ENCODE assay signal across 8 cellular contexts in genomic region chr14:60151715-60152114, GRCh38. TPM values are rescaled to one million over a fixed set of nuclear protein-coding genes. Genes with fewer than 3 reads are reported as not detected.
DNase-seq lines count a peak whose midpoint lies in the region; ATAC-seq and TF ChIP-seq lines count a peak whose summit lies in the region.

No MANE protein-coding gene starts in this region.

- no peaks in the 10 kb centered on the region for H3K4me1 ChIP-seq in colonic mucosa
- H3K4me1 ChIP-seq in mucosa of descending colon (ENCODE audit: low read depth) = peaks cover 9% of the 10 kb centered on the region

- intact Hi-C loops in colonic mucosa (cut with DNase I) = no loop called here
- intact Hi-C loops in mucosa of descending colon (cut with DNase I, micrococcal nuclease) = no loop called here

- H3K27me3 ChIP-seq in colonic mucosa = no peaks in the 10 kb centered on the region

- DNase-seq in DMS53 treated with DMSO at 0.1 percent for 48 hours (lab: John Stamatoyannopoulos, UW; ENCODE audit: unreplicated experiment) (peak; percentile 69), NCI-H2196 treated with DMSO at 0.1 percent for 48 hours (lab: John Stamatoyannopoulos, UW; ENCODE audit: unreplicated experiment) (peak; percentile 83), colonic mucosa (peak; percentile 44), mucosa of descending colon (peak; percentile 57 to 84 (median 57))
- peak; percentile 64 for DNase-seq in activated CD4-positive, alpha-beta T cell treated with anti-CD3 and anti-CD28 coated beads, Interleukin-2, amount 50 U/mL, for 1 hour
- DNase-seq in stimulated activated CD8-positive, alpha-beta memory T cell treated with anti-CD3 and anti-CD28 coated beads, Interleukin-7, amount 100 ng/mL, for 4 hours (ENCODE audit: low read depth in 2 of 2) = peak; percentile 67 to 72

- H3K9ac ChIP-seq in colonic mucosa (ENCODE audit: low read depth in 2 of 2, low read length in 2 of 2) = no peak overlapping the region

- ATAC-seq in HG02623 (IDR thresholded peaks at IDR 0.05; ENCODE audit: unreplicated experiment) (peak; percentile 84), mucosa of descending colon (peak; percentile 95), HG02870 (IDR thresholded peaks at IDR 0.05; ENCODE audit: unreplicated experiment) (no peak)

- H3K9me3 ChIP-seq in colonic mucosa (no peaks in the 10 kb centered on the region), mucosa of descending colon (no peaks in the 10 kb centered on the region)

- H3K27ac ChIP-seq in colonic mucosa = peak overlapping the region; percentile 34

- no peaks in the 10 kb centered on the region for H3K36me3 ChIP-seq in colonic mucosa
- H3K36me3 ChIP-seq in mucosa of descending colon (ENCODE audit: low read depth) = no peaks in the 10 kb centered on the region

- no peak for TF ChIP-seq CTCF in colonic mucosa (IDR thresholded peaks at IDR 0.05)
- no peak for TF ChIP-seq CTCF in mucosa of descending colon (IDR thresholded peaks at IDR 0.05)

- no peak overlapping the region for H3K4me3 ChIP-seq in colonic mucosa
- H3K4me3 ChIP-seq in mucosa of descending colon = no peak overlapping the region

RNA-seq across cellular contexts. Expression of gene DHRS7, which starts 13.5 kb away (rescaled TPM):
- 10 to 100 TPM; 82.1 to 87.1 TPM for total RNA-seq in colonic mucosa
- 10 to 100 TPM; 63.4 to 96.3 (median 83.5) TPM for total RNA-seq in mucosa of descending colon

RNA-seq across cellular contexts. Expression of gene PCNX4, which starts 60.0 kb away (rescaled TPM):
- total RNA-seq in colonic mucosa (10 to 100 TPM; 19.7 to 23.6 TPM), mucosa of descending colon (10 to 100 TPM; 23.7 to 32.0 (median 25.7) TPM)
